ENCODE assay signal across 23 cellular contexts in the genomic region with DNA sequence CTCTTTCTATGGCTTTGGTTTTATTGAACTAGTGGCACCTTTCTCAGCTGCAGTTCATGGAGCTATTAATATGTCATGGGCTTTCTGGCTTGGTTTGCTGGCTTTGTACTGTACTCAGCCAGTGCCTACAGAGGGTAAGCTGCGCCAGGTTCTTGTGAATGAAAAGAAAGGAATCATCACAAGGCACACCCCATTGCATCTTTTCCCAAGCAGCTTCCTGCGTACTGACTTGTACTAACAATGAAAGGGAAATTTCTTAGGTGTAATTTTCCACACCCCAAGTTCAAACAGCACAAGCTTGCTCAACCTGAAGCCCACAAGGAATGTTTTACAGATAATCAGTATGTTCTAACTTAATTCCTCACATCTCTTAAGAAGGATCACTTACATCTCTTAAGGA.
DNase-seq lines count a peak whose midpoint lies in the region; ATAC-seq, FAIRE-seq and TF ChIP-seq lines count a peak whose summit lies in the region.
"Had no signal": no experiment of that assay in that cellular context is flagged by ENCODE, and none has a peak within 500 bp of the region (broad histone marks: within the 10 kb centered on the region; RNA-seq: fewer than 3 reads in every experiment).

No MANE protein-coding gene starts in this region.

- H3K36me3 ChIP-seq in breast epithelium (no peaks in the 10 kb centered on the region), keratinocyte (ENCODE audit: control insufficient read depth in 2 of 2, extremely low read depth in 1 of 2, insufficient read depth in 2 of 2, low read length in 2 of 2) (no peaks in the 10 kb centered on the region), mucosa of descending colon (ENCODE audit: low read depth) (no peaks in the 10 kb centered on the region), PC-3 (ENCODE audit: low read depth, low read length) (no peaks in the 10 kb centered on the region)

- no peaks in the 10 kb centered on the region for H3K9me1 ChIP-seq in keratinocyte (ENCODE audit: control insufficient read depth, extremely low read depth, insufficient read depth, low read length)

- H3K9me3 ChIP-seq in breast epithelium (no peaks in the 10 kb centered on the region), keratinocyte (ENCODE audit: control insufficient read depth, low read depth, low read length) (no peaks in the 10 kb centered on the region), mucosa of descending colon (no peaks in the 10 kb centered on the region), PC-3 (ENCODE audit: low read length) (no peaks in the 10 kb centered on the region)

- peak; percentile 75 for FAIRE-seq in keratinocyte (lab: Jason Lieb, UNC)

- peaks cover 11% of the 10 kb centered on the region for H3K4me1 Mint-ChIP-seq in MCF 10A (ENCODE audit: insufficient read depth, unreplicated experiment)

- CTCF ChIA-PET in MCF 10A (lab: Yijun Ruan, JAX): interaction anchor here (1.0 kb wide), 1 partner anchor 74 kb away, joined by 3 read pairs; no protein-coding TSS in a partner anchor
- CTCF ChIA-PET in PC-3 (lab: Charles Lee): no interaction called here

- H3K27me3 ChIP-seq in breast epithelium (no peaks in the 10 kb centered on the region), keratinocyte (ENCODE audit: control insufficient read depth, extremely low read depth, insufficient read depth, low read length) (no peaks in the 10 kb centered on the region), PC-3 (ENCODE audit: low read length) (no peaks in the 10 kb centered on the region)

- DNase-seq in MCF 10A (ENCODE audit: unreplicated experiment) (peak; percentile 11), breast epithelium (ENCODE audit: low spot score in 2 of 2) (no peak), keratinocyte (ENCODE audit: low read depth, low spot score) (no peak), mucosa of descending colon (peak in 1 of 3 donors; percentile 17), 8988T (no peak), SKM-1 treated with dmso at 0.1 percent for 144 hours (lab: John Stamatoyannopoulos, UW; ENCODE audit: unreplicated experiment) (no peak), PC-3 (no peak)
- DNase-seq: CD4-positive, CD25-positive, alpha-beta regulatory T cell; COR-L47; DMS153; GDM1; H7; HFFc6; IMR-90; NCI-H1417 treated with DMSO at 0.1 percent for 48 hours; NCI-H187 treated with DMSO at 0.1 percent for 48 hours; NCI-H2227 treated with DMSO at 0.1 percent for 48 hours; NCI-H510A treated with DMSO at 0.1 percent for 48 hours; NCI-H774; OCI-M1 had no signal

- TF ChIP-seq CTCF in MCF 10A (IDR thresholded peaks at IDR 0.05; ENCODE audit: unreplicated experiment) (no peak), breast epithelium (IDR thresholded peaks at IDR 0.05) (no peak), keratinocyte (optimal IDR thresholded peaks at IDR 0.05 in 1 of 3, IDR thresholded peaks at IDR 0.05 in 1 of 3, conservative IDR thresholded peaks at IDR 0.05 in 1 of 3; ENCODE audit: extremely low read depth in 1 of 3, insufficient read depth in 2 of 3, low read length in 3 of 3) (no peak), mucosa of descending colon (IDR thresholded peaks at IDR 0.05) (no peak), PC-3 (conservative IDR thresholded peaks at IDR 0.05; ENCODE audit: low read depth, low read length) (no peak)

- H3K36me3 Mint-ChIP-seq in MCF 10A (ENCODE audit: insufficient read depth, unreplicated experiment): no peaks in the 10 kb centered on the region
- H3K36me3 Mint-ChIP-seq: CD4-positive, CD25-positive, alpha-beta regulatory T cell had no signal

- intact Hi-C loops in MCF 10A (cut with micrococcal nuclease) (no loop called here), breast epithelium (cut with DNase I; ENCODE audit: low total_unique reads) (no loop called here), mucosa of descending colon (cut with DNase I, micrococcal nuclease) (no loop called here), PC-3 (cut with micrococcal nuclease) (no loop called here)

- H3K9me3 Mint-ChIP-seq in MCF 10A (ENCODE audit: unreplicated experiment): peaks cover 14% of the 10 kb centered on the region
- H3K9me3 Mint-ChIP-seq: HFFc6 had no signal

- no peak overlapping the region for H3K27ac Mint-ChIP-seq in MCF 10A (ENCODE audit: low read depth, unreplicated experiment)
- H3K27ac Mint-ChIP-seq: B cell; CD4-positive, CD25-positive, alpha-beta regulatory T cell; HFFc6 had no signal

- ATAC-seq in mucosa of descending colon (peak; percentile 55), HG02840 (IDR thresholded peaks at IDR 0.05; ENCODE audit: low FRiP score, unreplicated experiment) (no peak), PC-3 (no peak)

- no peak overlapping the region for H3K4me3 Mint-ChIP-seq in MCF 10A (ENCODE audit: unreplicated experiment)
- H3K4me3 Mint-ChIP-seq: B cell; CD4-positive, CD25-positive, alpha-beta regulatory T cell; HFFc6 had no signal

- no peak overlapping the region for H3K4me3 ChIP-seq in breast epithelium
- no peak overlapping the region for H3K4me3 ChIP-seq in keratinocyte (ENCODE audit: control insufficient read depth in 2 of 3, extremely low read depth in 1 of 3, insufficient read depth in 2 of 3, low read depth in 1 of 3, low read length in 3 of 3)
- no peak overlapping the region for H3K4me3 ChIP-seq in mucosa of descending colon
- H3K4me3 ChIP-seq in PC-3 (ENCODE audit: low read length): no peak overlapping the region

- H3K9me2 ChIP-seq in PC-3 (replicated peaks; ENCODE audit: low read length): peaks cover 10% of the 10 kb centered on the region; the same call in 1 of the 2 replicates

- H3K4me1 ChIP-seq in breast epithelium (no peaks in the 10 kb centered on the region), keratinocyte (ENCODE audit: control insufficient read depth, extremely low read depth, insufficient read depth, low read length) (peaks cover 7% of the 10 kb centered on the region), mucosa of descending colon (ENCODE audit: low read depth) (peaks cover 4% of the 10 kb centered on the region), PC-3 (ENCODE audit: insufficient read depth, low read length) (no peaks in the 10 kb centered on the region)

- H3K27ac ChIP-seq in breast epithelium (no peak overlapping the region), keratinocyte (ENCODE audit: control insufficient read depth, insufficient read depth, low read length) (no peak overlapping the region), PC-3 (ENCODE audit: low read length) (no peak overlapping the region)
- H3K27ac ChIP-seq: 22Rv1 had no signal

- POLR2A ChIA-PET in MCF 10A (lab: Yijun Ruan, JAX) (interaction anchor here (1.0 kb wide), 1 partner anchor 71 kb away, joined by 3 read pairs; no protein-coding TSS in a partner anchor), PC-3 (lab: Charles Lee; ENCODE audit: unreplicated experiment) (no interaction called here)

- H3F3A ChIP-seq in PC-3 (ENCODE audit: low read length, unreplicated experiment): no peaks in the 10 kb centered on the region

- no peaks in the 10 kb centered on the region for H3K79me2 ChIP-seq in keratinocyte (ENCODE audit: control insufficient read depth, insufficient read depth, low read length)
- no peaks in the 10 kb centered on the region for H3K79me2 ChIP-seq in PC-3 (ENCODE audit: low read length)

- H2AFZ ChIP-seq in keratinocyte (ENCODE audit: control insufficient read depth, low read length) (peak overlapping the region; percentile 42), PC-3 (ENCODE audit: low read length) (no peak overlapping the region)

- H4K20me1 ChIP-seq in keratinocyte (ENCODE audit: control insufficient read depth, extremely low read depth, insufficient read depth, low read length): no peaks in the 10 kb centered on the region
- no peaks in the 10 kb centered on the region for H4K20me1 ChIP-seq in PC-3 (ENCODE audit: low read length)

- H3K4me2 ChIP-seq in keratinocyte (ENCODE audit: control insufficient read depth, extremely low read depth, insufficient read depth, low read depth, low read length): peak overlapping the region; percentile 33
- H3K4me2 ChIP-seq in PC-3 (ENCODE audit: low read length): no peak overlapping the region

- no peaks in the 10 kb centered on the region for H3K27me3 Mint-ChIP-seq in MCF 10A (ENCODE audit: insufficient read depth, unreplicated experiment)

- no TSS peak for BruUV-seq in MCF 10A (replicated peaks; lab: Mats Ljungman, UMichigan)
- BruUV-seq in PC-3 (replicated peaks; lab: Mats Ljungman, UMichigan): no TSS peak

- dilution Hi-C loops in keratinocyte (cut with MboI; ENCODE audit: extremely low pct_ligation_motif_present, low sequenced_read_pairs): no loop called here

- H3K9ac ChIP-seq in keratinocyte (ENCODE audit: control insufficient read depth, extremely low read depth, insufficient read depth, low read length) (no peak overlapping the region), PC-3 (ENCODE audit: low read length) (no peak overlapping the region)

- no peak for TF ChIP-seq POLR2A in breast epithelium (IDR thresholded peaks at IDR 0.05)
